In the genomic region with DNA sequence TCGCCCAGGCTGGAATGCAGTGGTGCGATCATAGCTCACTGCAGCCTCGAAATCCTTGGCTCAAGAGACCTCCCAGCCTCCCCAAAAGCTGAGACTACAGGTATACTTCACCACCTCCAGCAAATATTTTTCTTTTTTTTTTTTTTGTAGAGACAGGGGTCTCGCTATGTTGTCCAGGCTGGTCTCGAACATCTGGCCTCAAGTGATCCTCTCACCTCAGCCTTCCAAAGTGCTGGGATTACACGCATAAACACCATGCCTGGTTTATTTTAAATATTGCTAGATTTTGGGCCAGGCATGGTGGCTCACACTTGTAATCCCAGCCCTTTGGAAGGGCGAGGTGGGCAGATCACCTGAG, we compare ENCODE assay signal across 8 cellular contexts. TPM values are rescaled to one million over a fixed set of nuclear protein-coding genes. Genes with fewer than 3 reads are reported as not detected.
DNase-seq lines count a peak whose midpoint lies in the region; ATAC-seq and TF ChIP-seq lines count a peak whose summit lies in the region.

No MANE protein-coding gene starts in this region.

- peaks cover 5% of the 10 kb centered on the region for H3K27me3 Mint-ChIP-seq in GM23338 (ENCODE audit: insufficient read depth, low read depth, poor library complexity)
- no peaks in the 10 kb centered on the region for H3K27me3 Mint-ChIP-seq in activated CD4-positive, alpha-beta memory T cell treated with anti-CD3 and anti-CD28 coated beads for 36 hours

- ATAC-seq in GM23338: no peak
- ATAC-seq in HG02870 (IDR thresholded peaks at IDR 0.05; ENCODE audit: unreplicated experiment): no peak
- ATAC-seq in GM19351 (IDR thresholded peaks at IDR 0.05; ENCODE audit: unreplicated experiment): no peak

- intact Hi-C loops in activated CD4-positive, alpha-beta memory T cell treated with anti-CD3 and anti-CD28 coated beads for 36 hours (cut with micrococcal nuclease): no loop called here

- peaks cover 9% of the 10 kb centered on the region for H3F3A ChIP-seq in GM23338 (replicated peaks; ENCODE audit: low read depth)

- no peaks in the 10 kb centered on the region for H3K9me3 Mint-ChIP-seq in GM23338
- H3K9me3 Mint-ChIP-seq in activated CD4-positive, alpha-beta memory T cell treated with anti-CD3 and anti-CD28 coated beads for 36 hours: no peaks in the 10 kb centered on the region

- peaks cover 1% of the 10 kb centered on the region; the same call in 1 of the 2 replicates for H4K20me1 ChIP-seq in GM23338 (replicated peaks; ENCODE audit: insufficient read depth)

- TF ChIP-seq CTCF in GM23338 (conservative IDR thresholded peaks at IDR 0.05; ENCODE audit: low read depth in 2 of 2) (no peak), WI38 (IDR thresholded peaks at IDR 0.05; ENCODE audit: low read depth, low read length) (no peak)

- CTCF ChIA-PET in activated CD4-positive, alpha-beta memory T cell treated with anti-CD3 and anti-CD28 coated beads for 36 hours (lab: Charles Lee): interaction anchor here (0.7 to 10.5 kb wide), 9 partner anchors 11 to 52 kb away, joined by 3 to 202 read pairs (median 27); partner anchors contain the start of genes BRI3BP and UBC

- H3K36me3 Mint-ChIP-seq in GM23338 (ENCODE audit: low read depth): peaks cover 25% of the 10 kb centered on the region
- peaks cover 7% of the 10 kb centered on the region for H3K36me3 Mint-ChIP-seq in activated CD4-positive, alpha-beta memory T cell treated with anti-CD3 and anti-CD28 coated beads for 36 hours

- no peak overlapping the region for H3K27ac ChIP-seq in GM23338 (ENCODE audit: low read depth)
- no peak overlapping the region for H3K27ac ChIP-seq in iPS-20b (ENCODE audit: low read length)
- peak overlapping the region; percentile 94 for H3K27ac ChIP-seq in subcutaneous abdominal adipose tissue (ENCODE audit: low read depth, low read length)

- H3K36me3 ChIP-seq in GM23338 (ENCODE audit: insufficient read depth) (peaks cover 3% of the 10 kb centered on the region; the same call in 1 of the 2 replicates), iPS-20b (ENCODE audit: insufficient read depth, low read depth, low read length) (peaks cover 6% of the 10 kb centered on the region; the same call in 1 of the 2 replicates), subcutaneous abdominal adipose tissue (ENCODE audit: control insufficient read depth in 5 of 5, insufficient read depth in 5 of 5, low read length in 5 of 5) (peaks cover 0 to 9% (median 3%) of the 10 kb centered on the region in 5 donors)

- no peaks in the 10 kb centered on the region for H3K9me2 ChIP-seq in GM23338 (ENCODE audit: insufficient read depth)

- no peak overlapping the region for H3K9ac ChIP-seq in iPS-20b (ENCODE audit: low read depth, low read length)
- H3K9ac ChIP-seq in subcutaneous abdominal adipose tissue (ENCODE audit: low read length in 5 of 5): peak overlapping the region in 2 of 5 donors; percentile 10 to 55

- no peaks in the 10 kb centered on the region for H3K9me3 ChIP-seq in iPS-20b (ENCODE audit: insufficient read depth, low read depth, low read length)
- no peaks in the 10 kb centered on the region for H3K9me3 ChIP-seq in subcutaneous abdominal adipose tissue (ENCODE audit: control insufficient read depth in 5 of 5, low read length in 5 of 5)

- H3K27me3 ChIP-seq in GM23338 (ENCODE audit: insufficient read depth) (no peaks in the 10 kb centered on the region), iPS-20b (ENCODE audit: insufficient read depth, low read length) (no peaks in the 10 kb centered on the region), subcutaneous abdominal adipose tissue (ENCODE audit: control insufficient read depth in 5 of 5, insufficient read depth in 4 of 5, low read length in 5 of 5) (no peaks in the 10 kb centered on the region)

- POLR2A ChIA-PET in activated CD4-positive, alpha-beta memory T cell treated with anti-CD3 and anti-CD28 coated beads for 36 hours (lab: Charles Lee): interaction anchor here (1.2 to 5.8 kb wide), 5 partner anchors 13 to 167 kb away, joined by 3 to 137 read pairs (median 18); partner anchors contain the start of gene UBC

- no peaks in the 10 kb centered on the region for H3K79me2 ChIP-seq in GM23338 (replicated peaks; ENCODE audit: insufficient read depth)

- H3K4me1 ChIP-seq in GM23338 (ENCODE audit: insufficient read depth) (peaks cover 11% of the 10 kb centered on the region; the same call in 1 of the 2 replicates), iPS-20b (ENCODE audit: insufficient read depth, low read length) (peaks cover 9% of the 10 kb centered on the region), subcutaneous abdominal adipose tissue (ENCODE audit: control insufficient read depth in 5 of 5, insufficient read depth in 5 of 5, low read length in 5 of 5) (peaks cover 13 to 34% (median 26%) of the 10 kb centered on the region in 5 donors)

- no peak for DNase-seq in GM23338 (ENCODE audit: low spot score)
- DNase-seq in activated CD4-positive, alpha-beta memory T cell treated with anti-CD3 and anti-CD28 coated beads for 36 hours: no peak
- DNase-seq in NCI-H1417 treated with DMSO at 0.1 percent for 48 hours (lab: John Stamatoyannopoulos, UW): no peak

- no peak overlapping the region for H2AFZ ChIP-seq in GM23338

- H3K4me2 ChIP-seq in GM23338: peak overlapping the region; percentile 78

- H3K4me3 Mint-ChIP-seq in GM23338: no peak overlapping the region
- H3K4me3 Mint-ChIP-seq in activated CD4-positive, alpha-beta memory T cell treated with anti-CD3 and anti-CD28 coated beads for 36 hours: no peak overlapping the region

- peaks cover 11% of the 10 kb centered on the region; the same call in 1 of the 3 replicates for H3K4me1 Mint-ChIP-seq in GM23338
- peaks cover 10% of the 10 kb centered on the region for H3K4me1 Mint-ChIP-seq in activated CD4-positive, alpha-beta memory T cell treated with anti-CD3 and anti-CD28 coated beads for 36 hours (ENCODE audit: low read depth)

- H3K27ac Mint-ChIP-seq in GM23338: no peak overlapping the region
- H3K27ac Mint-ChIP-seq in activated CD4-positive, alpha-beta memory T cell treated with anti-CD3 and anti-CD28 coated beads for 36 hours: no peak overlapping the region

- H3K4me3 ChIP-seq in GM23338 (peak overlapping the region; percentile 53), WI38 (ENCODE audit: low read depth, low read length) (peak overlapping the region; percentile 39; the same call in 1 of the 2 replicates), iPS-20b (ENCODE audit: low read length) (peak overlapping the region; percentile 75; the same call in 1 of the 2 replicates), subcutaneous abdominal adipose tissue (ENCODE audit: low read depth in 1 of 5, low read length in 5 of 5) (peak overlapping the region; percentile 72 to 89 (median 82))

TF ChIP-seq in GM23338, 12 proteins besides CTCF, POLR2A, EP300 and RAD21 (continues in another document):
- TF ChIP-seq JUNB (IDR thresholded peaks at IDR 0.05; ENCODE audit: unreplicated experiment) (no peak), ZNF331 (CRISPR knock-in tag; IDR thresholded peaks at IDR 0.05; ENCODE audit: low read depth) (no peak), POLR2AphosphoS5 (IDR thresholded peaks at IDR 0.05; ENCODE audit: low read depth) (no peak), ZNF114 (CRISPR knock-in tag; IDR thresholded peaks at IDR 0.05) (no peak), NANOG (IDR thresholded peaks at IDR 0.05; ENCODE audit: borderline replicate concordance) (no peak)
- TF ChIP-seq, protein P1, sequence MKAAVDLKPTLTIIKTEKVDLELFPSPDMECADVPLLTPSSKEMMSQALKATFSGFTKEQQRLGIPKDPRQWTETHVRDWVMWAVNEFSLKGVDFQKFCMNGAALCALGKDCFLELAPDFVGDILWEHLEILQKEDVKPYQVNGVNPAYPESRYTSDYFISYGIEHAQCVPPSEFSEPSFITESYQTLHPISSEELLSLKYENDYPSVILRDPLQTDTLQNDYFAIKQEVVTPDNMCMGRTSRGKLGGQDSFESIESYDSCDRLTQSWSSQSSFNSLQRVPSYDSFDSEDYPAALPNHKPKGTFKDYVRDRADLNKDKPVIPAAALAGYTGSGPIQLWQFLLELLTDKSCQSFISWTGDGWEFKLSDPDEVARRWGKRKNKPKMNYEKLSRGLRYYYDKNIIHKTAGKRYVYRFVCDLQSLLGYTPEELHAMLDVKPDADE (IDR thresholded peaks at IDR 0.05): no peak
- TF ChIP-seq, protein P2, sequence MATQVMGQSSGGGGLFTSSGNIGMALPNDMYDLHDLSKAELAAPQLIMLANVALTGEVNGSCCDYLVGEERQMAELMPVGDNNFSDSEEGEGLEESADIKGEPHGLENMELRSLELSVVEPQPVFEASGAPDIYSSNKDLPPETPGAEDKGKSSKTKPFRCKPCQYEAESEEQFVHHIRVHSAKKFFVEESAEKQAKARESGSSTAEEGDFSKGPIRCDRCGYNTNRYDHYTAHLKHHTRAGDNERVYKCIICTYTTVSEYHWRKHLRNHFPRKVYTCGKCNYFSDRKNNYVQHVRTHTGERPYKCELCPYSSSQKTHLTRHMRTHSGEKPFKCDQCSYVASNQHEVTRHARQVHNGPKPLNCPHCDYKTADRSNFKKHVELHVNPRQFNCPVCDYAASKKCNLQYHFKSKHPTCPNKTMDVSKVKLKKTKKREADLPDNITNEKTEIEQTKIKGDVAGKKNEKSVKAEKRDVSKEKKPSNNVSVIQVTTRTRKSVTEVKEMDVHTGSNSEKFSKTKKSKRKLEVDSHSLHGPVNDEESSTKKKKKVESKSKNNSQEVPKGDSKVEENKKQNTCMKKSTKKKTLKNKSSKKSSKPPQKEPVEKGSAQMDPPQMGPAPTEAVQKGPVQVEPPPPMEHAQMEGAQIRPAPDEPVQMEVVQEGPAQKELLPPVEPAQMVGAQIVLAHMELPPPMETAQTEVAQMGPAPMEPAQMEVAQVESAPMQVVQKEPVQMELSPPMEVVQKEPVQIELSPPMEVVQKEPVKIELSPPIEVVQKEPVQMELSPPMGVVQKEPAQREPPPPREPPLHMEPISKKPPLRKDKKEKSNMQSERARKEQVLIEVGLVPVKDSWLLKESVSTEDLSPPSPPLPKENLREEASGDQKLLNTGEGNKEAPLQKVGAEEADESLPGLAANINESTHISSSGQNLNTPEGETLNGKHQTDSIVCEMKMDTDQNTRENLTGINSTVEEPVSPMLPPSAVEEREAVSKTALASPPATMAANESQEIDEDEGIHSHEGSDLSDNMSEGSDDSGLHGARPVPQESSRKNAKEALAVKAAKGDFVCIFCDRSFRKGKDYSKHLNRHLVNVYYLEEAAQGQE (IDR thresholded peaks at IDR 0.05; ENCODE audit: unreplicated experiment): no peak

RNA-seq across cellular contexts. Expression of gene UBC, which starts 26.7 kb away (rescaled TPM):
- total RNA-seq in GM23338 (2014; rRNA removed; shearing (Covaris generic)): 665 and 754 TPM in 2 replicates
- polyA plus RNA-seq in GM23338 (2016; fragmentation: Nextera tagmentation; extraction: Ambion mirVana): 511 and 519 TPM in 2 replicates
- 100 to 1,000 TPM; 940 to 950 TPM for total RNA-seq in activated CD4-positive, alpha-beta memory T cell treated with anti-CD3 and anti-CD28 coated beads for 36 hours

RNA-seq across cellular contexts. Expression of gene DHX37, which starts 47.8 kb away (rescaled TPM):
- 52.9 and 61.5 TPM in 2 replicates for total RNA-seq in GM23338 (2014; rRNA removed; shearing (Covaris generic))
- 16.0 and 17.4 TPM in 2 replicates for polyA plus RNA-seq in GM23338 (2016; fragmentation: Nextera tagmentation; extraction: Ambion mirVana)
- 10 to 100 TPM; 23.6 to 25.3 TPM for total RNA-seq in activated CD4-positive, alpha-beta memory T cell treated with anti-CD3 and anti-CD28 coated beads for 36 hours

RNA-seq across cellular contexts. Expression of gene BRI3BP, which starts 52.3 kb away (rescaled TPM):
- total RNA-seq in GM23338 (2014; rRNA removed; shearing (Covaris generic)): 10.7 and 12.6 TPM in 2 replicates
- polyA plus RNA-seq in GM23338 (2016; fragmentation: Nextera tagmentation; extraction: Ambion mirVana): 5.8 and 7.5 TPM in 2 replicates
- total RNA-seq in activated CD4-positive, alpha-beta memory T cell treated with anti-CD3 and anti-CD28 coated beads for 36 hours: 10 to 100 TPM; 24.1 to 24.9 TPM
